9 cellular contexts compared by ENCODE assay signal in genomic region chr6:157317129-157317814, GRCh38. TPM values are rescaled to one million over a fixed set of nuclear protein-coding genes. Genes with fewer than 3 reads are reported as not detected.
DNase-seq lines count a peak whose midpoint lies in the region; ATAC-seq and TF ChIP-seq lines count a peak whose summit lies in the region.
"Had no signal": no experiment of that assay in that cellular context is flagged by ENCODE, and none has a peak within 500 bp of the region (broad histone marks: within the 10 kb centered on the region; RNA-seq: fewer than 3 reads in every experiment).

No MANE protein-coding gene starts in this region.

- no peak overlapping the region for H3K4me3 Mint-ChIP-seq in CD8-positive, alpha-beta T cell

- no peak overlapping the region for H3K14ac ChIP-seq in trophoblast cell (ENCODE audit: low read length)

- H4K8ac ChIP-seq in trophoblast cell (ENCODE audit: low read depth, low read length), result no peak overlapping the region

- H2AFZ ChIP-seq in trophoblast cell (ENCODE audit: insufficient read depth, low read length, poor library complexity), result no peak overlapping the region

- H3K27me3 ChIP-seq in trophoblast cell (ENCODE audit: insufficient read depth, low read length), result no peaks in the 10 kb centered on the region
- H3K27me3 ChIP-seq in CD8-positive, alpha-beta T cell (ENCODE audit: insufficient read depth, low read length), result no peaks in the 10 kb centered on the region

- no peaks in the 10 kb centered on the region for H3K4me1 ChIP-seq in trophoblast cell (ENCODE audit: control insufficient read depth in 1 of 2, insufficient read depth in 2 of 2, low read length in 2 of 2)
- H3K4me1 ChIP-seq in CD8-positive, alpha-beta T cell (ENCODE audit: insufficient read depth, low read length), result peaks cover 2% of the 10 kb centered on the region

- no peak overlapping the region for H3K23ac ChIP-seq in trophoblast cell (ENCODE audit: low read length)

- no peak overlapping the region for H2BK5ac ChIP-seq in trophoblast cell (ENCODE audit: low read depth, low read length, poor library complexity)

- H3K27ac Mint-ChIP-seq in CD8-positive, alpha-beta T cell, result no peak overlapping the region

- DNase-seq in AG20443 (ENCODE audit: low spot score) (peak; percentile 86), NCI-H226 (peak; percentile 79), epithelial cell of prostate (ENCODE audit: low read depth, low spot score) (peak; percentile 72), trophoblast cell (peak; percentile 72 to 84), NCI-H1105 (lab: John Stamatoyannopoulos, UW) (no peak), middle frontal gyrus (ENCODE audit: extremely low spot score, low spot score) (no peak)
- no peak for DNase-seq in CD8-positive, alpha-beta T cell

- H4K91ac ChIP-seq in trophoblast cell (ENCODE audit: low read depth, low read length), result no peak overlapping the region

- peak overlapping the region; percentile 40 for H3K27ac ChIP-seq in epithelial cell of prostate
- no peak overlapping the region for H3K27ac ChIP-seq in trophoblast cell (ENCODE audit: low read depth, low read length)
- H3K27ac ChIP-seq in CD8-positive, alpha-beta T cell (ENCODE audit: low read depth, low read length), result no peak overlapping the region
- H3K27ac ChIP-seq: VCaP had no signal

- H3K9me3 Mint-ChIP-seq in CD8-positive, alpha-beta T cell, result no peaks in the 10 kb centered on the region

- H3K36me3 ChIP-seq in trophoblast cell (ENCODE audit: control insufficient read depth in 1 of 2, insufficient read depth in 2 of 2, low read length in 2 of 2), result peaks cover 26 to 33% of the 10 kb centered on the region in 2 experiments
- peaks cover 3% of the 10 kb centered on the region for H3K36me3 ChIP-seq in CD8-positive, alpha-beta T cell (ENCODE audit: insufficient read depth, low read length)

- intact Hi-C loops in CD8-positive, alpha-beta T cell (cut with DNase I, micrococcal nuclease), result loop anchor here in 1 of 2 experiments (10.0 kb wide), 1 partner anchor 818 kb away; no protein-coding TSS in a partner anchor

- H3K9ac ChIP-seq in trophoblast cell (ENCODE audit: low read length), result no peak overlapping the region

- peaks cover 6% of the 10 kb centered on the region for H3K9me3 ChIP-seq in trophoblast cell (ENCODE audit: insufficient read depth, low read depth, low read length)
- H3K9me3 ChIP-seq in CD8-positive, alpha-beta T cell (ENCODE audit: low read length), result no peaks in the 10 kb centered on the region

- H2BK120ac ChIP-seq in trophoblast cell (ENCODE audit: insufficient read depth, low read length, poor library complexity), result no peak overlapping the region

- ATAC-seq in HG02938 (IDR thresholded peaks at IDR 0.05; ENCODE audit: unreplicated experiment), result no peak
- no peak for ATAC-seq in CD8-positive, alpha-beta T cell

- POLR2A ChIA-PET in CD8-positive, alpha-beta T cell (lab: Charles Lee), result no interaction called here

- no peak for TF ChIP-seq CTCF in CD8-positive, alpha-beta T cell (IDR thresholded peaks at IDR 0.05)

- no peak overlapping the region for H3K4me2 ChIP-seq in trophoblast cell (ENCODE audit: low read length)

- no peak overlapping the region for H4K12ac ChIP-seq in trophoblast cell (ENCODE audit: low read depth, low read length)

- H2AK5ac ChIP-seq in trophoblast cell (ENCODE audit: low read length), result no peak overlapping the region

- peaks cover 46% of the 10 kb centered on the region for H3K36me3 Mint-ChIP-seq in CD8-positive, alpha-beta T cell

- peaks cover 10% of the 10 kb centered on the region for H3K4me1 Mint-ChIP-seq in CD8-positive, alpha-beta T cell (ENCODE audit: low read depth)

- no peaks in the 10 kb centered on the region for H3K79me1 ChIP-seq in trophoblast cell (ENCODE audit: low read length)

- no peaks in the 10 kb centered on the region for H3K27me3 Mint-ChIP-seq in CD8-positive, alpha-beta T cell (ENCODE audit: low read depth)

- H3K4ac ChIP-seq in trophoblast cell (ENCODE audit: low read depth, low read length), result no peak overlapping the region

- no peak overlapping the region for H2BK12ac ChIP-seq in trophoblast cell (ENCODE audit: low read length)

- CTCF ChIA-PET in CD8-positive, alpha-beta T cell (lab: Charles Lee), result interaction anchor here (0.9 to 6.2 kb wide), 4 partner anchors 16 to 556 kb away, joined by 4 to 112 read pairs (median 7); no protein-coding TSS in a partner anchor

- no peaks in the 10 kb centered on the region for H3K79me2 ChIP-seq in trophoblast cell (ENCODE audit: control insufficient read depth, insufficient read depth, low read length, poor library complexity)

- no CpG with 5 or more reads among the region's 4 CpGs for WGBS in trophoblast cell (ENCODE audit: extremely low coverage, insufficient coverage, insufficient read length)

- no peak overlapping the region for H3K18ac ChIP-seq in trophoblast cell (ENCODE audit: low read length)

- H3K4me3 ChIP-seq in trophoblast cell (ENCODE audit: low read depth, low read length), result no peak overlapping the region
- H3K4me3 ChIP-seq in CD8-positive, alpha-beta T cell (ENCODE audit: low read depth, low read length), result no peak overlapping the region

RNA-seq across cellular contexts. Expression of gene TMEM242, which starts 6.0 kb away (rescaled TPM):
- 4.9 and 5.0 TPM in 2 replicates for polyA plus RNA-seq in trophoblast cell (2013)
- total RNA-seq in CD8-positive, alpha-beta T cell, result 10 to 100 TPM; 13.8 to 14.0 TPM

Comparison
In these comparisons a context has a peak if more than half of its experiments do, and no peak if none do; other contexts are left out.
1. DNase-seq: peak in AG20443 (single experiment), NCI-H226 (single experiment), epithelial cell of prostate (single experiment) and trophoblast cell (2 of 2); none in NCI-H1105 (single experiment), CD8-positive, alpha-beta T cell (0 of 7) and middle frontal gyrus (single experiment).